22 cellular contexts compared by ENCODE assay signal in genomic region chr18:56722518-56722917, GRCh38.
A peak's percentile ranks its signal among the peaks of the same experiment; 100 is the strongest.
DNase-seq lines count a peak whose midpoint lies in the region; ATAC-seq, FAIRE-seq and TF ChIP-seq lines count a peak whose summit lies in the region.
"Had no signal": no experiment of that assay in that cellular context is flagged by ENCODE, and none has a peak within 500 bp of the region (broad histone marks: within the 10 kb centered on the region; RNA-seq: fewer than 3 reads in every experiment).

No MANE protein-coding gene starts in this region.

- H2AK5ac ChIP-seq in mesendoderm (ENCODE audit: low read length), result no peak overlapping the region

- peaks cover 12% of the 10 kb centered on the region for H3K4me1 ChIP-seq in OCI-LY3 (ENCODE audit: low read length)
- peaks cover 23% of the 10 kb centered on the region for H3K4me1 ChIP-seq in skeletal muscle satellite cell (ENCODE audit: control insufficient read depth, insufficient read depth, low read length)
- peaks cover 4% of the 10 kb centered on the region for H3K4me1 ChIP-seq in mesendoderm (ENCODE audit: control insufficient read depth, low read depth, low read length)
- H3K4me1 ChIP-seq: BE2C, BLaER1 had no signal

- peak overlapping the region; percentile 19 for H3K4me2 ChIP-seq in OCI-LY3 (ENCODE audit: low read length)
- H3K4me2 ChIP-seq in skeletal muscle satellite cell (ENCODE audit: low read length), result peak overlapping the region; percentile 41
- H3K4me2 ChIP-seq in mesendoderm (ENCODE audit: low read length), result no peak overlapping the region
- H3K4me2 ChIP-seq: BLaER1 had no signal

- peak; percentile 9 for FAIRE-seq in GM12892 (lab: Jason Lieb, UNC)
- FAIRE-seq: A204.1, G401.6, GM12878 had no signal

- H3K9ac ChIP-seq in OCI-LY3 (ENCODE audit: low read length) (no peak overlapping the region), skeletal muscle satellite cell (ENCODE audit: low read depth, low read length) (no peak overlapping the region), mesendoderm (ENCODE audit: low read length) (no peak overlapping the region)
- H3K9ac ChIP-seq: BLaER1 had no signal

- DNase-seq in GM12892 (ENCODE audit: insufficient read length), result no peak
- no peak for DNase-seq in mesendoderm
- DNase-seq: 8988T; ACHN; BE2C; C1 segment of cervical spinal cord; Calu3; CD4-positive, alpha-beta memory T cell; CD4-positive, CD25-positive, alpha-beta regulatory T cell; CD8-positive, alpha-beta memory T cell; COR-L47; DMS79 treated with DMSO at 0.1 percent for 48 hours; GF-D8 had no signal

- H2BK5ac ChIP-seq in mesendoderm (ENCODE audit: low read length), result no peak overlapping the region

- no peak overlapping the region for H3K4ac ChIP-seq in mesendoderm (ENCODE audit: low read depth, low read length)

- H3K56ac ChIP-seq in mesendoderm (ENCODE audit: low read length), result no peak overlapping the region

- no peaks in the 10 kb centered on the region for H3K79me1 ChIP-seq in mesendoderm (ENCODE audit: low read length)

- no peak overlapping the region for H2BK120ac ChIP-seq in mesendoderm (ENCODE audit: low read depth, low read length)

- no peaks in the 10 kb centered on the region for H4K20me1 ChIP-seq in OCI-LY3 (ENCODE audit: insufficient read depth, low read length)
- H4K20me1 ChIP-seq: BLaER1 had no signal

- H3K27ac ChIP-seq in OCI-LY3 (ENCODE audit: low read length) (no peak overlapping the region), mesendoderm (ENCODE audit: low read depth, low read length) (no peak overlapping the region)
- H3K27ac ChIP-seq: BLaER1 had no signal

- H3K79me2 ChIP-seq in OCI-LY3 (ENCODE audit: low read length), result no peaks in the 10 kb centered on the region
- no peaks in the 10 kb centered on the region for H3K79me2 ChIP-seq in mesendoderm (ENCODE audit: control insufficient read depth, insufficient read depth, low read length)

- ATAC-seq in HG03159 (IDR thresholded peaks at IDR 0.05; ENCODE audit: unreplicated experiment) (peak; percentile 65), HG03196 (IDR thresholded peaks at IDR 0.05; ENCODE audit: unreplicated experiment) (no peak), GM18517 (IDR thresholded peaks at IDR 0.05; ENCODE audit: unreplicated experiment) (no peak)
- ATAC-seq: GM12878 had no signal

- no peak overlapping the region for H2AFZ ChIP-seq in OCI-LY3 (ENCODE audit: low read depth, low read length)

- H3K23ac ChIP-seq in mesendoderm (ENCODE audit: low read length), result no peak overlapping the region

- H3K27me3 ChIP-seq in OCI-LY3 (ENCODE audit: low read depth, low read length) (no peaks in the 10 kb centered on the region), skeletal muscle satellite cell (ENCODE audit: control insufficient read depth, insufficient read depth, low read length) (no peaks in the 10 kb centered on the region), mesendoderm (ENCODE audit: insufficient read depth, low read length, poor library complexity) (no peaks in the 10 kb centered on the region)
- H3K27me3 ChIP-seq: BE2C, BLaER1 had no signal

- no peak overlapping the region for H3K18ac ChIP-seq in mesendoderm (ENCODE audit: low read length)

- no peak overlapping the region for H2BK15ac ChIP-seq in mesendoderm (replicated peaks; ENCODE audit: low read depth)

- H3K36me3 ChIP-seq in OCI-LY3 (replicated peaks; ENCODE audit: low read depth, low read length) (no peaks in the 10 kb centered on the region), skeletal muscle satellite cell (ENCODE audit: insufficient read depth, low read length) (peaks cover 1% of the 10 kb centered on the region), mesendoderm (ENCODE audit: control insufficient read depth, insufficient read depth, low read length) (no peaks in the 10 kb centered on the region)
- H3K36me3 ChIP-seq: BE2C, BLaER1 had no signal

- TF ChIP-seq POLR2A in GM12892 (IDR thresholded peaks at IDR 0.05; ENCODE audit: low read depth, low read length), result no peak

- H3K9me3 ChIP-seq in OCI-LY3 (ENCODE audit: insufficient read depth, low read length) (no peaks in the 10 kb centered on the region), skeletal muscle satellite cell (replicated peaks; ENCODE audit: low read length) (no peaks in the 10 kb centered on the region)
- H3K9me3 ChIP-seq: BE2C had no signal

- H4K5ac ChIP-seq in mesendoderm (ENCODE audit: low read length), result no peak overlapping the region

- no peak overlapping the region for H4K8ac ChIP-seq in mesendoderm (ENCODE audit: low read depth, low read length)

- TF ChIP-seq CTCF in OCI-LY3 (IDR thresholded peaks at IDR 0.05; ENCODE audit: low read depth, low read length), result no peak

- no peak overlapping the region for H3K4me3 ChIP-seq in OCI-LY3 (ENCODE audit: low read length)
- no peak overlapping the region for H3K4me3 ChIP-seq in skeletal muscle satellite cell (ENCODE audit: low read length)
- no peak overlapping the region for H3K4me3 ChIP-seq in mesendoderm (ENCODE audit: low read length)
- H3K4me3 ChIP-seq: BLaER1, GM12878 had no signal
